ENCODE assay signal across 8 cellular contexts in the genomic region with DNA sequence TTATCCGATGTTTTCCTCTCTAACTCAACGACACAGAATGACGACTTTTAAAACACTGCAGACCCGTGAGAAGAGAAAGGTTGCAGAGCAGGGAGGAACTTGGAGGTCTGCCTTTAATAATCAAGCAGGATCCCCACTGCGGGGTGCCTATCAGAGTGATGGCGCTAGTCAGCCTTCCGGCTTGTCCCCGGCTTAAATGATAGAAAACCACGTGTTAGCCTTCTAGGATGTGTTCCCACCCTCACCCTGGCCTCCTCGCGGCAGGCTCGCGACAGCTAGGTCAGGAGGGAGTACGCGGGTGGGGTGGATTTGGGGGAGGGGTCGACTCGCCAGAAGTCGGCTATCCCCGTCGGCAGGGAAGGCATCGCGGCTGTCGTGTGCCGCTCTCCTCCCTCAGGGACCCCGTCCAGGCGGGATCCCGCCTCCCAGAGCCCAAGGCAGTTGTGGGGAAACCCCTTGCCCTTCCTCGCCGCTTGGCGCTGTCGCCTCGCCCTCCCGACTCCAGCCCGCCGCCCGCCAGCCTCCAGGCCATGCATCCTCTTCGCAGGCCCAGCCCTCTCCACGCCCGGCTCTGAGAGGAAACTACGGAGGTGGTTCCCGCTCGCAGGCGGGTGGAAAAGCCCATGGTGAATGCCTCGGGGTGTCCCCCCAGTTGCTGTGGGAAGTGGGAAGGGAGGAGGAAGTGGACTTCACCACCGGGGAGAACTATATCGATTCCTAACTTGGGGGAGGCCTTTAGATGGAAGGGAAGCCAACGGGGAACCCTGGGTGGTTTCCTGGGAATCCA. TPM values are rescaled to one million over a fixed set of nuclear protein-coding genes. Genes with fewer than 3 reads are reported as not detected.
DNase-seq lines count a peak whose midpoint lies in the region; ATAC-seq and TF ChIP-seq lines count a peak whose summit lies in the region.

No MANE protein-coding gene starts in this region.

- DNase-seq in DMS79 (lab: John Stamatoyannopoulos, UW) (peak; percentile 76), Karpas-422 (peak; percentile 92), RWPE1 (ENCODE audit: low spot score) (peak; percentile 59), foreskin fibroblast (peak; percentile 79 to 91), neural progenitor cell (ENCODE audit: low spot score) (peak; percentile 85), stromal cell of bone marrow (ENCODE audit: low read depth) (peak; percentile 44)
- DNase-seq in activated effector memory CD4-positive, alpha-beta T cell treated with anti-CD3 and anti-CD28 coated beads, Interleukin-2, amount 50 U/mL, for 16 hours, result peak; percentile 90

- CTCF ChIA-PET in RWPE1 (lab: Yijun Ruan, JAX), result no interaction called here

- peak; percentile 27 for ATAC-seq in GM21737 (IDR thresholded peaks at IDR 0.05; ENCODE audit: unreplicated experiment)

- H3K27me3 ChIP-seq in Karpas-422 (ENCODE audit: low read length) (no peaks in the 10 kb centered on the region), neural progenitor cell (no peaks in the 10 kb centered on the region)

- H3K27me3 Mint-ChIP-seq in neural progenitor cell (ENCODE audit: insufficient read depth, low read depth), result peaks cover 4% of the 10 kb centered on the region

- H4K20me1 ChIP-seq in Karpas-422 (ENCODE audit: insufficient read depth, low read depth, low read length) (peaks cover 9% of the 10 kb centered on the region; the same call in 1 of the 2 replicates), neural progenitor cell (ENCODE audit: low read depth) (peaks cover 32% of the 10 kb centered on the region)

- peak overlapping the region; percentile 100 for H3K27ac Mint-ChIP-seq in neural progenitor cell

- H2AFZ ChIP-seq in Karpas-422 (ENCODE audit: low read length) (peak overlapping the region; percentile 76), neural progenitor cell (replicated peaks) (peak overlapping the region; percentile 92)

- H3K4me1 Mint-ChIP-seq in neural progenitor cell, result peaks cover 29% of the 10 kb centered on the region

- H3K36me3 Mint-ChIP-seq in neural progenitor cell, result peaks cover 2% of the 10 kb centered on the region

- H3K4me1 ChIP-seq in Karpas-422 (ENCODE audit: low read length) (peaks cover 48% of the 10 kb centered on the region), neural progenitor cell (peaks cover 18% of the 10 kb centered on the region)

- H3K9me3 Mint-ChIP-seq in neural progenitor cell, result no peaks in the 10 kb centered on the region

- peak overlapping the region; percentile 82 for H3K4me3 ChIP-seq in Karpas-422 (ENCODE audit: low read length)
- H3K4me3 ChIP-seq in foreskin fibroblast (ENCODE audit: low read depth in 1 of 2, low read length in 2 of 2), result peak overlapping the region; percentile 78
- H3K4me3 ChIP-seq in neural progenitor cell, result peak overlapping the region; percentile 95

- H3K9me3 ChIP-seq in Karpas-422 (ENCODE audit: low read length) (no peaks in the 10 kb centered on the region), neural progenitor cell (ENCODE audit: low read depth) (no peaks in the 10 kb centered on the region)

- peak overlapping the region; percentile 83 for H3K4me2 ChIP-seq in Karpas-422 (ENCODE audit: low read depth, low read length, poor library complexity, severe bottlenecking)
- H3K4me2 ChIP-seq in neural progenitor cell, result peak overlapping the region; percentile 81

- TF ChIP-seq CTCF in RWPE1 (conservative IDR thresholded peaks at IDR 0.05; ENCODE audit: low read depth) (no peak), foreskin fibroblast (IDR thresholded peaks at IDR 0.05; ENCODE audit: low read depth, low read length) (no peak), neural progenitor cell (IDR thresholded peaks at IDR 0.05) (peak; percentile 21)

- H3K9me2 ChIP-seq in Karpas-422 (replicated peaks; ENCODE audit: insufficient read depth, low read length), result no peaks in the 10 kb centered on the region

- POLR2A ChIA-PET in RWPE1 (lab: Yijun Ruan, JAX; ENCODE audit: low non-redundant PET), result interaction anchor here (0.6 kb wide), 2 partner anchors 54 to 380 kb away, joined by 3 to 7 read pairs; no protein-coding TSS in a partner anchor

- H3K36me3 ChIP-seq in Karpas-422 (ENCODE audit: insufficient read depth, low read length) (peaks cover 22% of the 10 kb centered on the region), neural progenitor cell (no peaks in the 10 kb centered on the region)

- peak overlapping the region; percentile 92 for H3K9ac ChIP-seq in Karpas-422 (ENCODE audit: low read length)
- H3K9ac ChIP-seq in neural progenitor cell, result peak overlapping the region; percentile 29

- H3K79me2 ChIP-seq in Karpas-422 (ENCODE audit: low read length) (peaks cover 39% of the 10 kb centered on the region), neural progenitor cell (ENCODE audit: low read depth) (peaks cover 39% of the 10 kb centered on the region)

- peaks cover 20% of the 10 kb centered on the region for H3F3A ChIP-seq in neural progenitor cell (ENCODE audit: low read depth)

- H3K4me3 Mint-ChIP-seq in neural progenitor cell, result peak overlapping the region; percentile 92

- peak overlapping the region; percentile 81 for H3K27ac ChIP-seq in Karpas-422 (ENCODE audit: low read length)
- H3K27ac ChIP-seq in RWPE1, result peak overlapping the region; percentile 97
- peak overlapping the region; percentile 99 for H3K27ac ChIP-seq in neural progenitor cell

RNA-seq across cellular contexts. Expression of gene SMG7, which starts 1.1 kb away (rescaled TPM):
- total RNA-seq in Karpas-422 (2014; rRNA removed; shearing (Covaris generic); ENCODE audit: low replicate concordance), result 41.1 and 99.7 TPM in 2 replicates
- 33.4 and 33.5 TPM in 2 replicates for total RNA-seq in neural progenitor cell (ENCODE audit: low replicate concordance)

RNA-seq across cellular contexts. Expression of gene NMNAT2, which starts 53.0 kb away (rescaled TPM):
- not detected in 2 replicates for total RNA-seq in Karpas-422 (2014; rRNA removed; shearing (Covaris generic); ENCODE audit: low replicate concordance)
- 0.49 and 2.7 TPM in 2 replicates for total RNA-seq in neural progenitor cell (ENCODE audit: low replicate concordance)

Comparison
In these comparisons a context has a peak if more than half of its experiments do, and no peak if none do; other contexts are left out.
1. Peak in every context shown above with its lines: DNase-seq, ATAC-seq, H3K4me3 ChIP-seq and H3K27ac ChIP-seq.